Comparison of ENCODE assay signal across 1 cellular context in genomic region chr18:22399949-22400348, GRCh38.
TF ChIP-seq lines count a peak whose summit lies in the region.

No MANE protein-coding gene starts in this region.

TF ChIP-seq in IMR-90, 13 proteins besides CTCF, POLR2A, EP300 and RAD21 (continued from another document):
- TF ChIP-seq, protein P1, sequence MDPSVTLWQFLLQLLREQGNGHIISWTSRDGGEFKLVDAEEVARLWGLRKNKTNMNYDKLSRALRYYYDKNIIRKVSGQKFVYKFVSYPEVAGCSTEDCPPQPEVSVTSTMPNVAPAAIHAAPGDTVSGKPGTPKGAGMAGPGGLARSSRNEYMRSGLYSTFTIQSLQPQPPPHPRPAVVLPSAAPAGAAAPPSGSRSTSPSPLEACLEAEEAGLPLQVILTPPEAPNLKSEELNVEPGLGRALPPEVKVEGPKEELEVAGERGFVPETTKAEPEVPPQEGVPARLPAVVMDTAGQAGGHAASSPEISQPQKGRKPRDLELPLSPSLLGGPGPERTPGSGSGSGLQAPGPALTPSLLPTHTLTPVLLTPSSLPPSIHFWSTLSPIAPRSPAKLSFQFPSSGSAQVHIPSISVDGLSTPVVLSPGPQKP (IDR thresholded peaks at IDR 0.05; ENCODE audit: borderline replicate concordance, low read depth, low read length), result no peak
